In the genomic region with DNA sequence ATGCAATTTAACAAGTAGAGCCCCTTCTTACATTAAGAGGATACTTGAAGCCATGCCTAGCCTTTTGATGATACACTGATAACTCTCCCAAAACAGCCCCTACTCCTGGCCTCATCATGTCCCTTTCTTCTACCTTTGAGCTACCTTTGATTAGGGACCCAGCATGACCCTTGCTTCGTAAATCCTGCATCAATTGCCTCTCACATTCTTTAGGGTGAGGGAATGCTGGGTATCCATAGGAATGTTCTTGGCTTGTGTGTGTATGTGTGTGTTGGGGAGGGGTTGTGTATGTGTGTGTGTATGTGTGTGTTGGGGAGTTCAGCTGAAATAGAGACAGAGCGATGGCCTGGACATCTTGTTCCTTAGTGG, we compare ENCODE assay signal across 17 cellular contexts. TPM values are rescaled to one million over a fixed set of nuclear protein-coding genes. Genes with fewer than 3 reads are reported as not detected.
DNase-seq lines count a peak whose midpoint lies in the region; ATAC-seq and TF ChIP-seq lines count a peak whose summit lies in the region.
"Had no signal": no experiment of that assay in that cellular context is flagged by ENCODE, and none has a peak within 500 bp of the region (broad histone marks: within the 10 kb centered on the region; RNA-seq: fewer than 3 reads in every experiment).

No MANE protein-coding gene starts in this region.

- CTCF ChIA-PET in WTC11 (lab: Charles Lee), result interaction anchor here (0.7 to 4.2 kb wide), 56 partner anchors 8 to 611 kb away, joined by 3 to 200 read pairs (median 7); a partner anchor contains a TSS

- no peaks in the 10 kb centered on the region for H3K36me3 Mint-ChIP-seq in WTC11
- H3K36me3 Mint-ChIP-seq in stimulated activated effector memory CD8-positive, alpha-beta T cell treated with anti-CD3 and anti-CD28 coated beads, Interleukin-12 subunit alpha, Interleukin-12 subunit beta, amount 100 ng/mL, for 72 hours, result peaks cover 11% of the 10 kb centered on the region

- no peak overlapping the region for H2BK15ac ChIP-seq in mesendoderm (replicated peaks; ENCODE audit: low read depth)

- POLR2A ChIA-PET in WTC11 (lab: Charles Lee), result interaction anchor here (0.6 to 1.4 kb wide), 6 partner anchors 10 to 129 kb away, joined by 3 to 6 read pairs (median 4); a partner anchor contains a TSS

- no peak overlapping the region for H3K27ac Mint-ChIP-seq in WTC11
- H3K27ac Mint-ChIP-seq in stimulated activated effector memory CD8-positive, alpha-beta T cell treated with anti-CD3 and anti-CD28 coated beads, Interleukin-12 subunit alpha, Interleukin-12 subunit beta, amount 100 ng/mL, for 72 hours, result no peak overlapping the region
- H3K27ac Mint-ChIP-seq: CD4-positive, alpha-beta T cell had no signal

- peaks cover 10% of the 10 kb centered on the region for H3K4me1 ChIP-seq in cardiac muscle cell (ENCODE audit: low read depth)
- H3K4me1 ChIP-seq in mesendoderm (ENCODE audit: control insufficient read depth, low read depth, low read length), result no peaks in the 10 kb centered on the region
- no peaks in the 10 kb centered on the region for H3K4me1 ChIP-seq in aorta (ENCODE audit: control insufficient read depth in 1 of 2, insufficient read depth in 2 of 2, low read length in 2 of 2)
- H3K4me1 ChIP-seq in esophagus muscularis mucosa, result peaks cover 0 to 7% (median 5%) of the 10 kb centered on the region in 4 donors

- H2BK120ac ChIP-seq in mesendoderm (ENCODE audit: low read depth, low read length), result no peak overlapping the region

- H3K56ac ChIP-seq in mesendoderm (ENCODE audit: low read length), result no peak overlapping the region

- no peak for TF ChIP-seq POLR2A in esophagus muscularis mucosa (IDR thresholded peaks at IDR 0.05; ENCODE audit: low read depth)

- H3K4ac ChIP-seq in mesendoderm (ENCODE audit: low read depth, low read length), result no peak overlapping the region

- H3K18ac ChIP-seq in mesendoderm (ENCODE audit: low read length), result no peak overlapping the region

- no peak overlapping the region for H3K4me2 ChIP-seq in mesendoderm (ENCODE audit: low read length)
- H3K4me2 ChIP-seq: A549 had no signal

- ATAC-seq in Right ventricle myocardium superior (ENCODE audit: poor library complexity), result no peak
- peak; percentile 33 for ATAC-seq in WTC11
- peak; percentile 9 for ATAC-seq in stimulated activated effector memory CD8-positive, alpha-beta T cell treated with anti-CD3 and anti-CD28 coated beads, Interleukin-12 subunit alpha, Interleukin-12 subunit beta, amount 100 ng/mL, for 72 hours
- ATAC-seq in aorta (ENCODE audit: low FRiP score), result no peak

- no CpG with 5 or more reads among the region's 2 CpGs for WGBS in mesendoderm (ENCODE audit: extremely low coverage, insufficient coverage, low lambda C conversion rate)
- WGBS in aorta, 2 donors, result 78 to 83% methylated on average over 2 of the region's 2 CpGs
- WGBS in esophagus muscularis mucosa, result 78% methylated on average over 2 of the region's 2 CpGs

- DNase-seq in cardiac muscle cell (ENCODE audit: low read depth in 1 of 2, low spot score in 1 of 2) (no peak), Right ventricle myocardium superior (no peak), WTC11 (ENCODE audit: low spot score) (no peak), mesendoderm (peak; percentile 47), HPDE6-E6E7 (ENCODE audit: extremely low spot score) (no peak), aorta (no peak), esophagus muscularis mucosa (ENCODE audit: extremely low spot score) (no peak)
- DNase-seq in stimulated activated effector memory CD8-positive, alpha-beta T cell treated with anti-CD3 and anti-CD28 coated beads, Interleukin-12 subunit alpha, Interleukin-12 subunit beta, amount 100 ng/mL, for 72 hours (ENCODE audit: low spot score in 2 of 2), result no peak

- peaks cover 16% of the 10 kb centered on the region for H3K4me1 Mint-ChIP-seq in WTC11
- H3K4me1 Mint-ChIP-seq in stimulated activated effector memory CD8-positive, alpha-beta T cell treated with anti-CD3 and anti-CD28 coated beads, Interleukin-12 subunit alpha, Interleukin-12 subunit beta, amount 100 ng/mL, for 72 hours, result peaks cover 21% of the 10 kb centered on the region

- no peak overlapping the region for H3K23ac ChIP-seq in mesendoderm (ENCODE audit: low read length)

- no peak overlapping the region for H3K4me3 Mint-ChIP-seq in WTC11
- H3K4me3 Mint-ChIP-seq in stimulated activated effector memory CD8-positive, alpha-beta T cell treated with anti-CD3 and anti-CD28 coated beads, Interleukin-12 subunit alpha, Interleukin-12 subunit beta, amount 100 ng/mL, for 72 hours, result no peak overlapping the region
- H3K4me3 Mint-ChIP-seq: CD4-positive, alpha-beta T cell had no signal

- no peak overlapping the region for H4K5ac ChIP-seq in mesendoderm (ENCODE audit: low read length)

- no peaks in the 10 kb centered on the region for H3K36me3 ChIP-seq in cardiac muscle cell
- no peaks in the 10 kb centered on the region for H3K36me3 ChIP-seq in mesendoderm (ENCODE audit: control insufficient read depth, insufficient read depth, low read length)
- H3K36me3 ChIP-seq in aorta (ENCODE audit: control insufficient read depth in 1 of 2, insufficient read depth in 2 of 2, low read length in 1 of 2), result no peaks in the 10 kb centered on the region
- H3K36me3 ChIP-seq in esophagus muscularis mucosa, result no peaks in the 10 kb centered on the region
- H3K36me3 ChIP-seq: HAP-1 had no signal

- H3K79me1 ChIP-seq in mesendoderm (ENCODE audit: low read length), result no peaks in the 10 kb centered on the region

- no peaks in the 10 kb centered on the region for H3K79me2 ChIP-seq in mesendoderm (ENCODE audit: control insufficient read depth, insufficient read depth, low read length)

- TF ChIP-seq CTCF in cardiac muscle cell (IDR thresholded peaks at IDR 0.05; ENCODE audit: low read depth, low read length), result no peak
- TF ChIP-seq CTCF in WTC11 (IDR thresholded peaks at IDR 0.05), result no peak
- TF ChIP-seq CTCF in esophagus muscularis mucosa (IDR thresholded peaks at IDR 0.05), result no peak

- no peaks in the 10 kb centered on the region for H3K9me3 ChIP-seq in cardiac muscle cell (ENCODE audit: low read depth)
- no peaks in the 10 kb centered on the region for H3K9me3 ChIP-seq in aorta (ENCODE audit: control insufficient read depth, low read length)
- no peaks in the 10 kb centered on the region for H3K9me3 ChIP-seq in esophagus muscularis mucosa
- H3K9me3 ChIP-seq: A549, Caco-2, HAP-1 had no signal

- H2BK5ac ChIP-seq in mesendoderm (ENCODE audit: low read length), result no peak overlapping the region

- no peak overlapping the region for H3K9ac ChIP-seq in mesendoderm (ENCODE audit: low read length)

- H3K27me3 ChIP-seq in cardiac muscle cell (no peaks in the 10 kb centered on the region), mesendoderm (ENCODE audit: insufficient read depth, low read length, poor library complexity) (no peaks in the 10 kb centered on the region), aorta (ENCODE audit: control insufficient read depth in 1 of 2, insufficient read depth in 2 of 2, low read length in 1 of 2) (no peaks in the 10 kb centered on the region), esophagus muscularis mucosa (no peaks in the 10 kb centered on the region)

- H3K9me3 Mint-ChIP-seq in WTC11, result no peaks in the 10 kb centered on the region
- no peaks in the 10 kb centered on the region for H3K9me3 Mint-ChIP-seq in stimulated activated effector memory CD8-positive, alpha-beta T cell treated with anti-CD3 and anti-CD28 coated beads, Interleukin-12 subunit alpha, Interleukin-12 subunit beta, amount 100 ng/mL, for 72 hours
- H3K9me3 Mint-ChIP-seq: CD4-positive, alpha-beta T cell had no signal

- no peak overlapping the region for H4K8ac ChIP-seq in mesendoderm (ENCODE audit: low read depth, low read length)

- H3K27ac ChIP-seq in cardiac muscle cell, result peak overlapping the region; percentile 3
- no peak overlapping the region for H3K27ac ChIP-seq in mesendoderm (ENCODE audit: low read depth, low read length)
- no peak overlapping the region for H3K27ac ChIP-seq in aorta (ENCODE audit: low read depth in 1 of 2, low read length in 2 of 2)
- H3K27ac ChIP-seq in esophagus muscularis mucosa (replicated peaks in 1 of 4), result no peak overlapping the region
- H3K27ac ChIP-seq: 22Rv1, A549, C4-2B had no signal

- no peaks in the 10 kb centered on the region for H3K27me3 Mint-ChIP-seq in WTC11 (ENCODE audit: low read depth)
- H3K27me3 Mint-ChIP-seq: CD4-positive, alpha-beta T cell had no signal

- H3K4me3 ChIP-seq in cardiac muscle cell (no peak overlapping the region), mesendoderm (ENCODE audit: low read length) (no peak overlapping the region), aorta (ENCODE audit: low read length in 2 of 2) (no peak overlapping the region), esophagus muscularis mucosa (no peak overlapping the region)
- H3K4me3 ChIP-seq: A549, HAP-1 had no signal

- TF ChIP-seq EP300 in esophagus muscularis mucosa (IDR thresholded peaks at IDR 0.05), result no peak

- H2AK5ac ChIP-seq in mesendoderm (ENCODE audit: low read length), result no peak overlapping the region

- intact Hi-C loops in Right ventricle myocardium superior (cut with DNase I), result loop anchor here (2.0 kb wide), 1 partner anchor 100 kb away; no protein-coding TSS in a partner anchor
- intact Hi-C loops in aorta (cut with DNase I), result loop anchor here in 1 of 2 donors (2.0 kb wide), 1 partner anchor 126 kb away; no protein-coding TSS in a partner anchor
- intact Hi-C loops in esophagus muscularis mucosa (cut with DNase I), result no loop called here

TF ChIP-seq in WTC11, 78 proteins besides CTCF, POLR2A, EP300 and RAD21:
- TF ChIP-seq TEAD1 (CRISPR knock-in tag; IDR thresholded peaks at IDR 0.05), result no peak
- TF ChIP-seq GABPB1 (CRISPR knock-in tag; IDR thresholded peaks at IDR 0.05), result peak; percentile 11; the same call in 1 of the 2 replicates

RNA-seq across cellular contexts. Expression of a gene that starts 5.3 kb away (rescaled TPM):
- total RNA-seq in cardiac muscle cell (26.6 and 26.7 TPM in 2 replicates), Right ventricle myocardium superior (22.8 TPM), WTC11 (2021) (7.6 to 9.6 TPM (median 9.3 TPM) in 3 replicates), aorta (10 to 100 TPM; 16.0 to 24.4 TPM), esophagus muscularis mucosa (10 to 100 TPM; 21.9 to 36.4 (median 27.9) TPM)
- polyA plus RNA-seq in cardiac muscle cell (26.5 and 29.5 TPM in 2 replicates), aorta (10 to 100 TPM; 24.8 to 35.6 TPM)
- 11.1 TPM for polyA plus RNA-seq in mesendoderm (2013, experiment 1 of 2)
- polyA plus RNA-seq in mesendoderm (2013, experiment 2 of 2), result 11.1 TPM

RNA-seq across cellular contexts. Expression of a gene that starts 6.7 kb away (rescaled TPM):
- 289 and 375 TPM in 2 replicates for total RNA-seq in cardiac muscle cell
- 211 and 303 TPM in 2 replicates for polyA plus RNA-seq in cardiac muscle cell
- 468 TPM for total RNA-seq in Right ventricle myocardium superior
- total RNA-seq in WTC11 (2021), result not detected in 3 replicates
- polyA plus RNA-seq in mesendoderm (2013, experiment 1 of 2), result 0.01 TPM
- 0.01 TPM for polyA plus RNA-seq in mesendoderm (2013, experiment 2 of 2)
- total RNA-seq in aorta, result not detected
- under 1 TPM in 1 of 2 donors, not detected in 1; under 0.01 TPM for polyA plus RNA-seq in aorta
- total RNA-seq in esophagus muscularis mucosa, result 10 to 100 TPM in 3 of 4 donors, 1 to 10 TPM in 1; 4.2 to 26.1 (median 14.9) TPM
- total RNA-seq: Caco-2; CD4-positive, alpha-beta T cell; H4; HT1080 had no signal
- polyA plus RNA-seq: A549, BJ had no signal

RNA-seq across cellular contexts. Expression of a gene that starts 44.5 kb away (rescaled TPM):
- total RNA-seq in cardiac muscle cell (not detected in 2 replicates), Right ventricle myocardium superior (not detected), WTC11 (2021) (2.5 to 7.7 TPM (median 5.2 TPM) in 3 replicates), aorta (1 to 10 TPM in 1 of 2 donors, not detected in 1; 3.3 TPM), esophagus muscularis mucosa (not detected)
- polyA plus RNA-seq in cardiac muscle cell (1.7 TPM in 1 of 2 replicates, not detected in the other), aorta (not detected)
- not detected for polyA plus RNA-seq in mesendoderm (2013, experiment 1 of 2)
- polyA plus RNA-seq in mesendoderm (2013, experiment 2 of 2), result not detected
- total RNA-seq: H4 had no signal
- polyA plus RNA-seq: BJ had no signal

Comparison
In these comparisons a context has a peak if more than half of its experiments do, and no peak if none do; other contexts are left out.
1. ATAC-seq: peak in WTC11 (single experiment) and stimulated activated effector memory CD8-positive, alpha-beta T cell treated with anti-CD3 and anti-CD28 coated beads, Interleukin-12 subunit alpha, Interleukin-12 subunit beta, amount 100 ng/mL, for 72 hours (single experiment); none in Right ventricle myocardium superior (single experiment) and aorta (single experiment).
2. RNA of a gene that starts 6.7 kb away (total RNA-seq): 468 TPM in Right ventricle myocardium superior (single experiment) and 289 to 375 TPM in cardiac muscle cell; 4.2 to 26.1 TPM in esophagus muscularis mucosa, not detected in WTC11 and not detected in aorta; every median in the first group is over 10 times any median in the second.